In genomic region chr15:39887832-39888231, GRCh38 we compare ENCODE assay signal across 9 cellular contexts. TPM values are rescaled to one million over a fixed set of nuclear protein-coding genes. Genes with fewer than 3 reads are reported as not detected.
DNase-seq lines count a peak whose midpoint lies in the region; ATAC-seq and TF ChIP-seq lines count a peak whose summit lies in the region.
"Had no signal": no experiment of that assay in that cellular context is flagged by ENCODE, and none has a peak within 500 bp of the region (broad histone marks: within the 10 kb centered on the region; RNA-seq: fewer than 3 reads in every experiment).

No MANE protein-coding gene starts in this region.

- H3K9ac ChIP-seq in HCT116 (ENCODE audit: low read length), result no peak overlapping the region

- H3K36me3 ChIP-seq in HCT116 (ENCODE audit: control insufficient read depth in 1 of 2, insufficient read depth in 2 of 2, low read length in 2 of 2), result no peaks in the 10 kb centered on the region

- TF ChIP-seq CTCF in HCT116 (IDR thresholded peaks at IDR 0.05 in 2 of 3, conservative IDR thresholded peaks at IDR 0.05 in 1 of 3; ENCODE audit: borderline replicate concordance in 1 of 3, insufficient read depth in 1 of 3, low read depth in 2 of 3, low read length in 2 of 3), result peak; percentile 14 to 20 (median 15); a peak in 2 of 6 replicates
- no peak for TF ChIP-seq CTCF in WTC11 (IDR thresholded peaks at IDR 0.05)
- no peak for TF ChIP-seq CTCF in nephron progenitor cell (IDR thresholded peaks at IDR 0.05)

- no peaks in the 10 kb centered on the region for H3K27me3 ChIP-seq in HCT116 (ENCODE audit: insufficient read depth, low read length)

- peaks cover 18% of the 10 kb centered on the region for H3K36me3 Mint-ChIP-seq in WTC11
- no peaks in the 10 kb centered on the region for H3K36me3 Mint-ChIP-seq in nephron progenitor cell (ENCODE audit: low read depth)
- H3K36me3 Mint-ChIP-seq: activated naive CD8-positive, alpha-beta T cell treated with anti-CD3 and anti-CD28 coated beads, Interleukin-2, amount 10 ng/mL, durations not matched to agents 7 days and 5 days had no signal

- CTCF ChIA-PET in HCT116 (lab: Charles Lee), result interaction anchor here (0.7 to 1.8 kb wide), 10 partner anchors 8 to 387 kb away, joined by 3 to 8 read pairs (median 3); no protein-coding TSS in a partner anchor
- CTCF ChIA-PET in WTC11 (lab: Charles Lee), result interaction anchor here (0.5 to 2.5 kb wide), 16 partner anchors 8 to 201 kb away, joined by 3 to 21 read pairs (median 4); partner anchors contain the start of gene EIF2AK4

- H3K4me3 Mint-ChIP-seq in WTC11, result peak overlapping the region; percentile 38
- H3K4me3 Mint-ChIP-seq in nephron progenitor cell, result no peak overlapping the region
- H3K4me3 Mint-ChIP-seq: activated naive CD8-positive, alpha-beta T cell treated with anti-CD3 and anti-CD28 coated beads, Interleukin-2, amount 10 ng/mL, durations not matched to agents 7 days and 5 days had no signal

- no peaks in the 10 kb centered on the region for H3K79me2 ChIP-seq in HCT116 (ENCODE audit: insufficient read depth, low read length)

- H3K9me2 ChIP-seq in HCT116 (ENCODE audit: insufficient read depth), result no peaks in the 10 kb centered on the region

- H3K4me1 ChIP-seq in HCT116 (ENCODE audit: control insufficient read depth in 1 of 2, insufficient read depth in 2 of 2, low read length in 2 of 2), result peaks cover 0 to 6% of the 10 kb centered on the region in 2 experiments; a peak in 1 of 4 replicates

- H3K27ac Mint-ChIP-seq in WTC11 (peak overlapping the region; percentile 100), nephron progenitor cell (no peak overlapping the region)
- H3K27ac Mint-ChIP-seq: activated naive CD8-positive, alpha-beta T cell treated with anti-CD3 and anti-CD28 coated beads, Interleukin-2, amount 10 ng/mL, durations not matched to agents 7 days and 5 days had no signal

- H3K4me2 ChIP-seq in HCT116 (ENCODE audit: low read length), result no peak overlapping the region

- POLR2A ChIA-PET in HCT116 (lab: Charles Lee), result no interaction called here
- POLR2A ChIA-PET in WTC11 (lab: Charles Lee), result interaction anchor here (0.6 to 1.5 kb wide), 12 partner anchors 11 to 552 kb away, joined by 3 to 6 read pairs (median 3); partner anchors contain the start of genes EIF2AK4 and SRP14

- H3K9me3 Mint-ChIP-seq in WTC11 (no peaks in the 10 kb centered on the region), nephron progenitor cell (peaks cover 7% of the 10 kb centered on the region)
- H3K9me3 Mint-ChIP-seq: activated naive CD8-positive, alpha-beta T cell treated with anti-CD3 and anti-CD28 coated beads, Interleukin-2, amount 10 ng/mL, durations not matched to agents 7 days and 5 days had no signal

- no peak overlapping the region for H2AFZ ChIP-seq in HCT116 (ENCODE audit: low read depth, low read length, poor library complexity, severe bottlenecking)

- TF ChIP-seq RAD21 in HCT116 (IDR thresholded peaks at IDR 0.05; ENCODE audit: low read depth), result peak; percentile 47; the same call in 1 of the 2 replicates

- H4K20me1 ChIP-seq in HCT116 (ENCODE audit: insufficient read depth), result no peaks in the 10 kb centered on the region

- DNase-seq in AG08396 (ENCODE audit: low spot score) (peak; percentile 25), HCT116 (ENCODE audit: low read depth, low spot score) (peak; percentile 3), WTC11 (ENCODE audit: low spot score) (no peak), iPS-NIHi7 (ENCODE audit: extremely low spot score) (peak; percentile 34), nephron progenitor cell (no peak), putamen (ENCODE audit: low spot score) (no peak)
- DNase-seq in stimulated activated CD4-positive, alpha-beta T cell treated with anti-CD3 and anti-CD28 coated beads, Interleukin-2, amount 100 ng/mL, for 24 hours, result no peak
- DNase-seq: activated naive CD8-positive, alpha-beta T cell treated with anti-CD3 and anti-CD28 coated beads, Interleukin-2, amount 10 ng/mL, durations not matched to agents 7 days and 5 days had no signal

- peak; percentile 78 for ATAC-seq in HCT116
- ATAC-seq in WTC11, result peak; percentile 44
- ATAC-seq in HG03025 (IDR thresholded peaks at IDR 0.05; ENCODE audit: low FRiP score, unreplicated experiment), result no peak

- no peak overlapping the region for H3K27ac ChIP-seq in HCT116 (ENCODE audit: low read depth, low read length)

- RAD21 ChIA-PET in HCT116 (lab: Charles Lee; ENCODE audit: low non-redundant PET in 1 of 2, low total read pairs in 2 of 2, uncharacterized antibody in 2 of 2, unreplicated experiment in 2 of 2), result no interaction called here

- TF ChIP-seq POLR2A in HCT116 (IDR thresholded peaks at IDR 0.05; ENCODE audit: borderline replicate concordance, extremely low read depth, insufficient read depth, insufficient read length), result no peak

- H3K4me1 Mint-ChIP-seq in WTC11 (peaks cover 86% of the 10 kb centered on the region), nephron progenitor cell (peaks cover 14% of the 10 kb centered on the region)
- H3K4me1 Mint-ChIP-seq: activated naive CD8-positive, alpha-beta T cell treated with anti-CD3 and anti-CD28 coated beads, Interleukin-2, amount 10 ng/mL, durations not matched to agents 7 days and 5 days had no signal

- H3K27me3 Mint-ChIP-seq in WTC11 (ENCODE audit: low read depth) (no peaks in the 10 kb centered on the region), nephron progenitor cell (ENCODE audit: low read depth, poor library complexity) (peaks cover 4% of the 10 kb centered on the region)

- intact Hi-C loops in HCT116 (cut with micrococcal nuclease), result no loop called here

- H3K9me3 ChIP-seq in HCT116 (ENCODE audit: control insufficient read depth in 1 of 2, insufficient read depth in 1 of 2, low read depth in 1 of 2, low read length in 2 of 2), result no peaks in the 10 kb centered on the region

- BruUV-seq in HCT116 (replicated peaks; lab: Mats Ljungman, UMichigan), result no TSS peak

- no peak overlapping the region for H3K4me3 ChIP-seq in HCT116 (replicated peaks in 1 of 2; ENCODE audit: low read depth in 1 of 2, low read length in 2 of 2)

TF ChIP-seq in HCT116, 20 proteins besides CTCF, POLR2A, EP300 and RAD21 (continues in another document):
- no peak for TF ChIP-seq REST (IDR thresholded peaks at IDR 0.05; ENCODE audit: low read depth)
- TF ChIP-seq SRF (IDR thresholded peaks at IDR 0.05; ENCODE audit: low read depth), result no peak
- no peak for TF ChIP-seq ZNF274 (IDR thresholded peaks at IDR 0.05; ENCODE audit: low read depth, low read length)

TF ChIP-seq in WTC11, 78 proteins besides CTCF, POLR2A, EP300 and RAD21:
- no peak for TF ChIP-seq NFE2L1 (CRISPR knock-in tag; IDR thresholded peaks at IDR 0.05)
- TF ChIP-seq SMAD4 (CRISPR knock-in tag; IDR thresholded peaks at IDR 0.05), result no peak
- TF ChIP-seq FOXJ3 (CRISPR knock-in tag; IDR thresholded peaks at IDR 0.05; ENCODE audit: borderline replicate concordance), result no peak
- no peak for TF ChIP-seq ZNF232 (CRISPR knock-in tag; IDR thresholded peaks at IDR 0.05)
- TF ChIP-seq HMGA2 (CRISPR knock-in tag; IDR thresholded peaks at IDR 0.05), result no peak
- no peak for TF ChIP-seq RORB (CRISPR knock-in tag; IDR thresholded peaks at IDR 0.05)
- no peak for TF ChIP-seq AR (CRISPR knock-in tag; IDR thresholded peaks at IDR 0.05)
- TF ChIP-seq ZNF423 (CRISPR knock-in tag; IDR thresholded peaks at IDR 0.05), result no peak
- no peak for TF ChIP-seq ATF3 (CRISPR knock-in tag; conservative IDR thresholded peaks at IDR 0.05)
- no peak for TF ChIP-seq NR2C2 (CRISPR knock-in tag; IDR thresholded peaks at IDR 0.05)
- no peak for TF ChIP-seq RELA (CRISPR knock-in tag; IDR thresholded peaks at IDR 0.05; ENCODE audit: borderline replicate concordance)

RNA-seq across cellular contexts. Expression of gene GPR176, which starts 32.2 kb away (rescaled TPM):
- total RNA-seq in HCT116 (2021; ENCODE audit: unreplicated experiment) (1.7 TPM), WTC11 (2021) (117 to 131 TPM (median 127 TPM) in 3 replicates)
- polyA plus RNA-seq in HCT116 (2012), result 0.51 and 0.87 TPM in 2 replicates

RNA-seq across cellular contexts. Expression of gene EIF2AK4, which starts 46.1 kb away (rescaled TPM):
- total RNA-seq in HCT116 (2021; ENCODE audit: unreplicated experiment) (42.8 TPM), WTC11 (2021) (89.1 to 93.2 TPM (median 90.7 TPM) in 3 replicates)
- polyA plus RNA-seq in HCT116 (2012), result 20.6 and 25.4 TPM in 2 replicates

Comparison
In these comparisons a context has a peak if more than half of its experiments do, and no peak if none do; other contexts are left out.
1. DNase-seq: peak in AG08396 (single experiment), HCT116 (single experiment) and iPS-NIHi7 (single experiment); none in WTC11 (single experiment), nephron progenitor cell (single experiment), putamen (single experiment) and stimulated activated CD4-positive, alpha-beta T cell treated with anti-CD3 and anti-CD28 coated beads, Interleukin-2, amount 100 ng/mL, for 24 hours (0 of 2).
2. CTCF ChIP-seq: peak in HCT116 (3 of 3); none in WTC11 (single experiment) and nephron progenitor cell (single experiment).
3. RNA of gene GPR176, which starts 32.2 kb away (total RNA-seq): 117 to 131 TPM in WTC11; 1.7 TPM in HCT116 (single experiment); every median in the first group is over 10 times any median in the second.